Comparison of ENCODE assay signal across 10 cellular contexts in genomic region chr10:851891-852290, GRCh38.
DNase-seq lines count a peak whose midpoint lies in the region; ATAC-seq, FAIRE-seq and TF ChIP-seq lines count a peak whose summit lies in the region.
"Had no signal": no experiment of that assay in that cellular context is flagged by ENCODE, and none has a peak within 500 bp of the region (broad histone marks: within the 10 kb centered on the region; RNA-seq: fewer than 3 reads in every experiment).

No MANE protein-coding gene starts in this region.

- peak; percentile 92 for FAIRE-seq in GM18507 (lab: Jason Lieb, UNC)

- peaks cover 4% of the 10 kb centered on the region for H3K36me3 ChIP-seq in CD8-positive, alpha-beta memory T cell (ENCODE audit: insufficient read depth, low read length)

- no peaks in the 10 kb centered on the region for H3K4me1 ChIP-seq in right cardiac atrium (ENCODE audit: control insufficient read depth, insufficient read depth, low read length)
- H3K4me1 ChIP-seq in foreskin keratinocyte = no peaks in the 10 kb centered on the region
- peaks cover 5% of the 10 kb centered on the region for H3K4me1 ChIP-seq in CD8-positive, alpha-beta memory T cell (ENCODE audit: insufficient read depth, low read length)

- peaks cover 25% of the 10 kb centered on the region for H3K4me1 Mint-ChIP-seq in activated naive CD8-positive, alpha-beta T cell treated with anti-CD3 and anti-CD28 coated beads, Interleukin-2, amount 10 ng/mL, durations not matched to agents 7 days and 5 days
- H3K4me1 Mint-ChIP-seq in CD8-positive, alpha-beta memory T cell = peaks cover 56 to 91% (median 83%) of the 10 kb centered on the region in 3 donors

- peak overlapping the region; percentile 7 for H3K27ac Mint-ChIP-seq in activated naive CD8-positive, alpha-beta T cell treated with anti-CD3 and anti-CD28 coated beads, Interleukin-2, amount 10 ng/mL, durations not matched to agents 7 days and 5 days
- peak overlapping the region in 4 of 8 donors; percentile 5 to 83 (median 44) for H3K27ac Mint-ChIP-seq in CD8-positive, alpha-beta memory T cell

- H3K9me3 Mint-ChIP-seq in activated naive CD8-positive, alpha-beta T cell treated with anti-CD3 and anti-CD28 coated beads, Interleukin-2, amount 10 ng/mL, durations not matched to agents 7 days and 5 days = peaks cover 5% of the 10 kb centered on the region
- peaks cover 0 to 7% (median 2%) of the 10 kb centered on the region in 5 donors for H3K9me3 Mint-ChIP-seq in CD8-positive, alpha-beta memory T cell

- H3K4me3 ChIP-seq in right cardiac atrium (ENCODE audit: low read length) = no peak overlapping the region
- H3K4me3 ChIP-seq in CD8-positive, alpha-beta memory T cell (ENCODE audit: low read length) = no peak overlapping the region

- TF ChIP-seq CTCF in foreskin keratinocyte (conservative IDR thresholded peaks at IDR 0.05) = no peak

- 91% methylated on average over 5 of the region's 5 CpGs for WGBS in right cardiac atrium

- DNase-seq in GM18507 (ENCODE audit: extremely low spot score, insufficient read length, low read depth) (peak; percentile 23), right cardiac atrium (no peak), foreskin keratinocyte (no peak)
- DNase-seq in activated naive CD8-positive, alpha-beta T cell treated with anti-CD3 and anti-CD28 coated beads, Interleukin-2, amount 10 ng/mL, durations not matched to agents 7 days and 5 days = no peak
- DNase-seq in CD8-positive, alpha-beta memory T cell = no peak
- no peak for DNase-seq in stimulated activated CD4-positive, alpha-beta T cell treated with anti-CD3 and anti-CD28 coated beads, Interleukin-2, amount 100 ng/mL, for 48 hours
- DNase-seq: NCI-H2029 treated with DMSO at 0.1 percent for 48 hours; stimulated activated CD4-positive, alpha-beta T cell treated with anti-CD3 and anti-CD28 coated beads, Interleukin-2, amount 100 ng/mL, for 24 hours had no signal

- H3K9me3 ChIP-seq in right cardiac atrium (ENCODE audit: control insufficient read depth, low read length) = no peaks in the 10 kb centered on the region
- H3K9me3 ChIP-seq in CD8-positive, alpha-beta memory T cell (ENCODE audit: low read length) = no peaks in the 10 kb centered on the region

- POLR2A ChIA-PET in activated naive CD8-positive, alpha-beta T cell treated with anti-CD3 and anti-CD28 coated beads, Interleukin-2, amount 10 ng/mL, durations not matched to agents 7 days and 5 days (lab: Charles Lee) = interaction anchor here (0.6 kb wide), 1 partner anchor 94 kb away, joined by 3 read pairs; no protein-coding TSS in a partner anchor
- POLR2A ChIA-PET in CD8-positive, alpha-beta memory T cell (lab: Charles Lee) = no interaction called here

- intact Hi-C loops in right cardiac atrium (cut with DNase I) = no loop called here

- H3K27me3 ChIP-seq in right cardiac atrium (ENCODE audit: control insufficient read depth, insufficient read depth) (no peaks in the 10 kb centered on the region), foreskin keratinocyte (no peaks in the 10 kb centered on the region)
- no peaks in the 10 kb centered on the region for H3K27me3 ChIP-seq in CD8-positive, alpha-beta memory T cell (ENCODE audit: insufficient read depth, low read length, poor library complexity, severe bottlenecking)

- peaks cover 52% of the 10 kb centered on the region for H3K36me3 Mint-ChIP-seq in activated naive CD8-positive, alpha-beta T cell treated with anti-CD3 and anti-CD28 coated beads, Interleukin-2, amount 10 ng/mL, durations not matched to agents 7 days and 5 days
- H3K36me3 Mint-ChIP-seq in CD8-positive, alpha-beta memory T cell = peaks cover 22 to 80% (median 35%) of the 10 kb centered on the region in 3 donors

- H3K27ac ChIP-seq in right cardiac atrium (ENCODE audit: low read length) = no peak overlapping the region
- no peak overlapping the region for H3K27ac ChIP-seq in foreskin keratinocyte
- H3K27ac ChIP-seq in CD8-positive, alpha-beta memory T cell (ENCODE audit: low read depth, low read length) = no peak overlapping the region

- peak overlapping the region; percentile 4 for H3K4me3 Mint-ChIP-seq in activated naive CD8-positive, alpha-beta T cell treated with anti-CD3 and anti-CD28 coated beads, Interleukin-2, amount 10 ng/mL, durations not matched to agents 7 days and 5 days
- H3K4me3 Mint-ChIP-seq in CD8-positive, alpha-beta memory T cell = no peak overlapping the region

- no peaks in the 10 kb centered on the region for H3K27me3 Mint-ChIP-seq in activated naive CD8-positive, alpha-beta T cell treated with anti-CD3 and anti-CD28 coated beads, Interleukin-2, amount 10 ng/mL, durations not matched to agents 7 days and 5 days
- peaks cover 0 to 3% of the 10 kb centered on the region in 2 donors for H3K27me3 Mint-ChIP-seq in CD8-positive, alpha-beta memory T cell

- CTCF ChIA-PET in CD8-positive, alpha-beta memory T cell (lab: Charles Lee) = no interaction called here

- ATAC-seq in GM21390 (IDR thresholded peaks at IDR 0.05; ENCODE audit: unreplicated experiment) = peak; percentile 94
- ATAC-seq in HG03342 (IDR thresholded peaks at IDR 0.05; ENCODE audit: unreplicated experiment) = peak; percentile 92
- no peak for ATAC-seq in activated naive CD8-positive, alpha-beta T cell treated with anti-CD3 and anti-CD28 coated beads, Interleukin-2, amount 10 ng/mL, durations not matched to agents 7 days and 5 days (ENCODE audit: low read depth)
- ATAC-seq in right cardiac atrium = no peak
- no peak for ATAC-seq in foreskin keratinocyte

Comparison
In these comparisons a context has a peak if more than half of its experiments do, and no peak if none do; other contexts are left out.
1. ATAC-seq: peak in GM21390 (single experiment) and HG03342 (single experiment); none in activated naive CD8-positive, alpha-beta T cell treated with anti-CD3 and anti-CD28 coated beads, Interleukin-2, amount 10 ng/mL, durations not matched to agents 7 days and 5 days (single experiment), right cardiac atrium (0 of 2) and foreskin keratinocyte (single experiment).